ENCODE assay signal across 1 cellular context in the genomic region with DNA sequence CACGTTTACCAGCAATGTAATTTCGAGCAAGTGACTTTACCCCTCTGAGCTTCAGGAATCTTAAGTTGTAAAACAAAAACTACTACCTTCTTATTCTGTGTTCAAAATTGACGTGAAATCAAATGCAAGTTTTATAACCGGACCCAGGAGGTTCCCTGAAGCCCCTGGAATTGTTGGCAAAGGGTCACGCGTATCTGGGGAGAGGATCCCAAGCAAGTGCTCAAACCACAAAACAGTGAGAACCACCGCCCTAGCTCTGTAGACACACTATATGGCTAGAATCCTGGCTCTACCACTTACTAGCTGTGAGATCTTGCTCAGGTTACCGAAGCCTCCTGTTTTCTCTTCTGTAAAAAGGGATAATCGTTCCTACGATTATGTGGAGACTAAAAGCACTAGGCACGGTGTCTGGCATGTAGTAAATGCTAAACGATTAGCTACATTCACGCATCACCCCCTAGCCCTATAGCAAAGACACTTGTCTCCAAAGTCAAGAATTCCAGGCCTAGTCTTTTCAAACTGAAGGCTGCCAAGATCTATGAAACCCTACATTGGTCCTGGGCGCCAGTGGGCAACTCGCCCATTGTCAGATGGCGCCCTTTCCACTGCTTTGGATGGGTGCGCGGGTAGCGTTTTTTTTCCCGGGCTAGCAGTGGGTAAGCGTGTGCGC.
TF ChIP-seq lines count a peak whose summit lies in the region.

No MANE protein-coding gene starts in this region.

TF ChIP-seq in GM23338, 12 proteins besides CTCF, POLR2A, EP300 and RAD21 (continued from another document):
- no peak for TF ChIP-seq NANOG (IDR thresholded peaks at IDR 0.05; ENCODE audit: borderline replicate concordance)
- TF ChIP-seq, protein P1, sequence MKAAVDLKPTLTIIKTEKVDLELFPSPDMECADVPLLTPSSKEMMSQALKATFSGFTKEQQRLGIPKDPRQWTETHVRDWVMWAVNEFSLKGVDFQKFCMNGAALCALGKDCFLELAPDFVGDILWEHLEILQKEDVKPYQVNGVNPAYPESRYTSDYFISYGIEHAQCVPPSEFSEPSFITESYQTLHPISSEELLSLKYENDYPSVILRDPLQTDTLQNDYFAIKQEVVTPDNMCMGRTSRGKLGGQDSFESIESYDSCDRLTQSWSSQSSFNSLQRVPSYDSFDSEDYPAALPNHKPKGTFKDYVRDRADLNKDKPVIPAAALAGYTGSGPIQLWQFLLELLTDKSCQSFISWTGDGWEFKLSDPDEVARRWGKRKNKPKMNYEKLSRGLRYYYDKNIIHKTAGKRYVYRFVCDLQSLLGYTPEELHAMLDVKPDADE (IDR thresholded peaks at IDR 0.05) = no peak
